ENCODE assay signal across 33 cellular contexts in the genomic region with DNA sequence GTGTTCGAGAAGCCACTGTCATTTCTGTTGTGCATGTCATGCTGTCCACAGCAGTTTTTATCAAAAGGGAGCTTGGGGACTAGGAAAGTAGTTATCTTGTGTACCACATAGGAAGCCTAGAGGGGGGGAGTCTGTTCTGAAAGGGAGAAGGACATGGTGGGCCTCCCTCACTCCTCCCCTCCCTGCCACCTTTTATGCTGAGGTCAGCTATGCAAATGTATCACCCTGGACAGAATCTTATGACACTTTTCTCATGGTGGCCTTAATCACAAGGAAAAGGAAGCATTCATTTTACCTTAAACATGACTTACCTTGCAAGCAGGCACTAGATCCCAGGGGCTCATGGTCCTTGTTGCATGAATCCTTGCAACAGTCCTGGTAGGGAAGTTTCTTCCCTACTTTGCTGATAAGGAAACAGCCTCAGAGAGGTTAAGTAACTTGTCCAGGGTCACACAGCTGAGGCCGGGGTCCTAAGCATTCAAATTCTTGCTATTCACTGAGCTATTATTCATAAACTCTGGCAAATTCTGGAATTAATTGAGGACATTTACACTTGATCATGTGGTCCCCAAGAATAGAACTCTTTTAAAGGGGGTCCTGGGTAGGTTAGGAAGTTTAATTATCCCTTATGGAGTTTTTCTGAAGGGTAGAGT.
"Had no signal": no experiment of that assay in that cellular context is flagged by ENCODE, and none has a peak within 500 bp of the region (broad histone marks: within the 10 kb centered on the region; RNA-seq: fewer than 3 reads in every experiment).

No MANE protein-coding gene starts in this region.

- H3K4me3 ChIP-seq: esophagus squamous epithelium, gastroesophageal sphincter, heart right ventricle, hepatocyte had no signal

- DNase-seq: activated CD4-positive, alpha-beta memory T cell treated with anti-CD3 and anti-CD28 coated beads for 36 hours; activated CD4-positive, alpha-beta T cell treated with anti-CD3 and anti-CD28 coated beads for 36 hours; activated CD4-positive, alpha-beta T cell treated with anti-CD3 and anti-CD28 coated beads, Interleukin-2, amount 10 ng/mL, durations not matched to agents 24 days and 14 days; activated CD4-positive, CD25-positive, alpha-beta regulatory T cell; activated CD4-positive, CD25-positive, alpha-beta regulatory T cell treated with anti-CD3 and anti-CD28 coated beads, Interleukin-2, amount 50 U/mL, for 72 hours; activated CD8-positive, alpha-beta memory T cell treated with anti-CD3 and anti-CD28 coated beads, Interleukin-2, amount 10 ng/mL, durations not matched to agents 7 days and 5 days; activated CD8-positive, alpha-beta memory T cell treated with anti-CD3 and anti-CD28 coated beads, Interleukin-2, amount 50 U/mL, for 4 hours; activated CD8-positive, alpha-beta T cell treated with anti-CD3 and anti-CD28 coated beads, Interleukin-2, amount 10 ng/mL, durations not matched to agents 7 days and 5 days; activated effector memory CD4-positive, alpha-beta T cell treated with anti-CD3 and anti-CD28 coated beads, Interleukin-2, amount 50 U/mL, for 16 hours; activated naive CD4-positive, alpha-beta T cell treated with anti-CD3 and anti-CD28 coated beads, Interleukin-2, amount 10 ng/mL, durations not matched to agents 7 days and 5 days; activated naive CD8-positive, alpha-beta T cell treated with anti-CD3 and anti-CD28 coated beads, Interleukin-2, amount 10 ng/mL, durations not matched to agents 7 days and 5 days; activated T-cell treated with anti-CD3 and anti-CD28 coated beads, Interleukin-2, amount 50 U/mL, for 1 hour; activated T-cell treated with anti-CD3 and anti-CD28 coated beads, Interleukin-2, amount 50 U/mL, for 48 hours; amniotic stem cell; anterior cingulate cortex; brain microvascular endothelial cell; caudate nucleus; cortex of kidney; dermis blood vessel endothelial cell; effector CD4-positive, alpha-beta T cell; effector memory CD8-positive, alpha-beta T cell; erythroblast; esophagus squamous epithelium; foreskin melanocyte; heart right ventricle; T-helper 1 cell; T-helper 17 cell; T1000 had no signal

- H2AFZ ChIP-seq: hepatocyte had no signal

- H3K27me3 ChIP-seq: brain microvascular endothelial cell, esophagus squamous epithelium had no signal

- FAIRE-seq: astrocyte, colon had no signal

- H3K36me3 ChIP-seq: brain microvascular endothelial cell, esophagus squamous epithelium, gastroesophageal sphincter, heart right ventricle had no signal

- H3K27ac ChIP-seq: brain microvascular endothelial cell, esophagus squamous epithelium, gastroesophageal sphincter, heart right ventricle, hepatocyte had no signal

- H3K4me1 ChIP-seq: esophagus squamous epithelium, gastroesophageal sphincter, heart right ventricle had no signal

- ATAC-seq: activated CD4-positive, alpha-beta T cell treated with anti-CD3 and anti-CD28 coated beads for 36 hours; activated CD8-positive, alpha-beta memory T cell treated with anti-CD3 and anti-CD28 coated beads, Interleukin-2, amount 10 ng/mL, durations not matched to agents 7 days and 5 days; activated CD8-positive, alpha-beta T cell treated with anti-CD3 and anti-CD28 coated beads, Interleukin-2, amount 10 ng/mL, durations not matched to agents 7 days and 5 days; activated naive CD4-positive, alpha-beta T cell treated with anti-CD3 and anti-CD28 coated beads, Interleukin-2, amount 50 U/mL, for 72 hours; effector memory CD8-positive, alpha-beta T cell; gastroesophageal sphincter; heart right ventricle; T-helper 17 cell had no signal

- H3K79me2 ChIP-seq: hepatocyte had no signal

- H3K4me2 ChIP-seq: hepatocyte had no signal
